ENCODE assay signal across 10 cellular contexts in genomic region chr1:234617986-234618725, GRCh38. TPM values are rescaled to one million over a fixed set of nuclear protein-coding genes. Genes with fewer than 3 reads are reported as not detected.
DNase-seq lines count a peak whose midpoint lies in the region; ATAC-seq and TF ChIP-seq lines count a peak whose summit lies in the region.
"Had no signal": no experiment of that assay in that cellular context is flagged by ENCODE, and none has a peak within 500 bp of the region (broad histone marks: within the 10 kb centered on the region; RNA-seq: fewer than 3 reads in every experiment).

No MANE protein-coding gene starts in this region.

- H4K91ac ChIP-seq in IMR-90 (ENCODE audit: insufficient read depth, low read depth, low read length) = peak overlapping the region; percentile 96

- ATAC-seq in IMR-90 (ENCODE audit: low read depth) = peak; percentile 56
- ATAC-seq in activated CD4-positive, CD25-positive, alpha-beta regulatory T cell treated with anti-CD3 and anti-CD28 coated beads, Interleukin-2, amount 50 U/mL, for 24 hours = no peak

- H2AK5ac ChIP-seq in IMR-90 (ENCODE audit: low read depth, low read length) = peak overlapping the region; percentile 91

- dilution Hi-C loops in IMR-90 (cut with HindIII; ENCODE audit: low sequenced_read_pairs, unreplicated experiment) = no loop called here

- peak overlapping the region; percentile 99 for H2BK20ac ChIP-seq in IMR-90 (ENCODE audit: low read depth, low read length)

- H3K79me1 ChIP-seq in IMR-90 (ENCODE audit: low read depth in 1 of 2, low read length in 2 of 2) = peaks cover 0 to 5% of the 10 kb centered on the region in 2 experiments; a peak in 2 of 4 replicates

- CTCF ChIA-PET in IMR-90 (lab: Yijun Ruan, JAX) = no interaction called here

- H3K56ac ChIP-seq in IMR-90 (ENCODE audit: extremely low read depth, insufficient read depth, low read length) = peak overlapping the region; percentile 89

- no peaks in the 10 kb centered on the region for H4K20me1 ChIP-seq in IMR-90 (ENCODE audit: insufficient read depth, low read length)

- peak overlapping the region; percentile 98; the same call in 1 of the 2 replicates for H3K23ac ChIP-seq in IMR-90 (ENCODE audit: low read depth, low read length)

- POLR2A ChIA-PET in IMR-90 (lab: Charles Lee; ENCODE audit: unreplicated experiment) = no interaction called here

- H4K5ac ChIP-seq in IMR-90 (ENCODE audit: low read depth, low read length) = peak overlapping the region; percentile 100

- no CpG with 5 or more reads among the region's 7 CpGs for WGBS in IMR-90 (ENCODE audit: extremely low coverage in 2 of 2, insufficient read length in 1 of 2), 2 experiments

- H2AFZ ChIP-seq in IMR-90 (replicated peaks; ENCODE audit: low read length, poor library complexity) = no peak overlapping the region

- no peaks in the 10 kb centered on the region for H3K36me3 ChIP-seq in IMR-90 (ENCODE audit: control insufficient read depth, insufficient read depth, low read length)

- TF ChIP-seq RAD21 in IMR-90 (IDR thresholded peaks at IDR 0.05; ENCODE audit: low read length) = no peak

- intact Hi-C loops in IMR-90 (cut with micrococcal nuclease) = no loop called here

- peak overlapping the region; percentile 86 to 97 for H4K8ac ChIP-seq in IMR-90 (ENCODE audit: low read depth in 2 of 2, low read length in 2 of 2)

- H3K27ac ChIP-seq in IMR-90 (ENCODE audit: insufficient read depth, low read length) (peak overlapping the region; percentile 99), coronary artery (peak overlapping the region; percentile 74 to 86)

- no peaks in the 10 kb centered on the region for H3K9me3 ChIP-seq in IMR-90 (ENCODE audit: control insufficient read depth, insufficient read depth, low read length)

- BruUV-seq in IMR-90 (replicated peaks; lab: Mats Ljungman, UMichigan) = no TSS peak

- TF ChIP-seq CTCF in AG10803 (conservative IDR thresholded peaks at IDR 0.05; ENCODE audit: low read length) = no peak
- TF ChIP-seq CTCF in IMR-90 (conservative IDR thresholded peaks at IDR 0.05; ENCODE audit: low read depth, low read length) = no peak
- no peak for TF ChIP-seq CTCF in coronary artery (IDR thresholded peaks at IDR 0.05)

- DNase-seq in AG10803 (ENCODE audit: low read depth) = peak; percentile 99
- DNase-seq in IMR-90 = peak; percentile 85
- DNase-seq in coronary artery (ENCODE audit: low spot score) = no peak
- peak; percentile 91 for DNase-seq in myocyte (ENCODE audit: low read depth)
- DNase-seq in MV-4-11 (lab: John Stamatoyannopoulos, UW) = no peak
- DNase-seq in activated naive CD4-positive, alpha-beta T cell treated with anti-CD3 and anti-CD28 coated beads, Interleukin-2, amount 50 U/mL, for 16 hours = no peak
- DNase-seq in NK-92 (lab: John Stamatoyannopoulos, UW; ENCODE audit: unreplicated experiment) = no peak
- DNase-seq: GDM1, NCI-H187 treated with DMSO at 0.1 percent for 48 hours had no signal

- H2BK15ac ChIP-seq in IMR-90 (ENCODE audit: low read depth, low read length) = peak overlapping the region; percentile 96

- H3K9me1 ChIP-seq in IMR-90 (ENCODE audit: insufficient read depth, low read length) = peaks cover 11% of the 10 kb centered on the region

- peak overlapping the region; percentile 100 for H3K18ac ChIP-seq in IMR-90 (ENCODE audit: low read depth, low read length)

- peaks cover 30% of the 10 kb centered on the region for H3K4me1 ChIP-seq in IMR-90 (ENCODE audit: control insufficient read depth, insufficient read depth, low read length)

- H2BK5ac ChIP-seq in IMR-90 (ENCODE audit: low read depth, low read length, poor library complexity, severe bottlenecking) = peak overlapping the region; percentile 100

- H3K4me2 ChIP-seq in IMR-90 (ENCODE audit: low read depth, low read length) = peak overlapping the region; percentile 9; the same call in 1 of the 2 replicates

- peak overlapping the region; percentile 21 for H3K4me3 ChIP-seq in AG10803 (ENCODE audit: low read length)
- H3K4me3 ChIP-seq in IMR-90 (ENCODE audit: insufficient read depth, low read depth, low read length) = no peak overlapping the region
- no peak overlapping the region for H3K4me3 ChIP-seq in coronary artery

- H3K9ac ChIP-seq in IMR-90 (ENCODE audit: low read depth, low read length) = peak overlapping the region; percentile 59; the same call in 1 of the 2 replicates

- in situ Hi-C loops in IMR-90 (cut with MboI; ENCODE audit: low sequenced_read_pairs) = loop anchor here (25.0 kb wide), 1 partner anchor 244 kb away; no protein-coding TSS in a partner anchor

- H3K14ac ChIP-seq in IMR-90 (replicated peaks; ENCODE audit: low read depth, low read length) = peak overlapping the region; percentile 95

- H3K27me3 ChIP-seq in IMR-90 (ENCODE audit: control insufficient read depth, insufficient read depth, low read length) = no peaks in the 10 kb centered on the region

- no peak for TF ChIP-seq POLR2A in IMR-90 (IDR thresholded peaks at IDR 0.05; ENCODE audit: low read depth, low read length)

- H2BK120ac ChIP-seq in IMR-90 (ENCODE audit: low read depth, low read length) = peak overlapping the region; percentile 98

- H2AK9ac ChIP-seq in IMR-90 (replicated peaks; ENCODE audit: low read depth, low read length, poor library complexity) = peak overlapping the region; percentile 13

- peak overlapping the region; percentile 96 for H3K4ac ChIP-seq in IMR-90 (ENCODE audit: low read depth, low read length)

TF ChIP-seq in IMR-90, 13 proteins besides CTCF, POLR2A, EP300 and RAD21:
- no peak for TF ChIP-seq MAZ (IDR thresholded peaks at IDR 0.05; ENCODE audit: borderline replicate concordance, low read depth, low read length)
- no peak for TF ChIP-seq FOS (IDR thresholded peaks at IDR 0.05; ENCODE audit: low read depth, low read length)
- TF ChIP-seq MAFK (IDR thresholded peaks at IDR 0.05; ENCODE audit: low read depth, low read length) = no peak
- TF ChIP-seq NFE2L2 (IDR thresholded peaks at IDR 0.05; ENCODE audit: low read depth, low read length) = no peak
- TF ChIP-seq USF2 (IDR thresholded peaks at IDR 0.05; ENCODE audit: low read depth, low read length) = no peak

RNA-seq across cellular contexts. Expression of gene IRF2BP2, which starts 8.2 kb away (rescaled TPM):
- 37.2 and 47.0 TPM in 2 replicates for total RNA-seq in IMR-90 (2012; rRNA removed)
- 56.5 and 66.6 TPM in 2 replicates for polyA plus RNA-seq in IMR-90 (2012; rRNA removed)
- 12.6 and 82.3 TPM in 2 replicates for polyA plus RNA-seq in IMR-90 (2012; cell fraction: cytosol; rRNA removed)
- 216 and 242 TPM in 2 replicates for polyA plus RNA-seq in IMR-90 (2012; cell fraction: nucleus; rRNA removed; ENCODE audit: low replicate concordance)
- total RNA-seq in myocyte = 60.2 and 63.5 TPM in 2 replicates
- 76.8 TPM for polyA plus RNA-seq in myocyte (2012)

Comparison
In these comparisons a context has a peak if more than half of its experiments do, and no peak if none do; other contexts are left out.
1. DNase-seq: peak in AG10803 (single experiment), IMR-90 (single experiment) and myocyte (single experiment); none in coronary artery (single experiment), MV-4-11 (single experiment), activated naive CD4-positive, alpha-beta T cell treated with anti-CD3 and anti-CD28 coated beads, Interleukin-2, amount 50 U/mL, for 16 hours (single experiment) and NK-92 (single experiment).